Comparison of ENCODE assay signal across 21 cellular contexts in the genomic region with DNA sequence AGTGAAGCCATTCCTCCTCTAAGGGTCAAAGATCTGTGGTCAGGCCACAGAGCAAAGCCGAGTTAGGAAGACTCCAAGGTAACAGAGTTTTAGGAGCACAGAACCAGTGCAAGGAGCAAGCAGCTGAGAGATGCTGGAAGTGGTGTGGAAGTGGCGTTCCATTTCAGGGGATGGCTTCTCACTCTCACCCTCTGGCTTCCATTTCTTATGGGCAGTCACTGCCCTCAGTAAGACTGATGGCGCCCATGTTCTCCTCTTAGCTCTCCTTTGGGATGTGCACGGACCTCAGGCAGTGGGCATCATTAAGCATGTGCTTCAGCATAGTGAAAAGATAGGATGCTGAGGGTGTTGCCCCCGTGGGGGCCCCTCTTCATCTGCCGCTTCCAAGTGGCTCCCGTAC.
"Had no signal": no experiment of that assay in that cellular context is flagged by ENCODE, and none has a peak within 500 bp of the region (broad histone marks: within the 10 kb centered on the region; RNA-seq: fewer than 3 reads in every experiment).

No MANE protein-coding gene starts in this region.

- H3K27ac Mint-ChIP-seq: dendritic cell treated with granulocyte-macrophage colony-stimulating factor and Interleukin-4, amounts not matched to agents 40 ng/mL and 50 ng/mL, for 4 days; natural killer cell treated with Interleukin-12 subunit alpha and Interleukin-12 subunit beta and Interleukin-15 and Interleukin-18, amount 100 ng/mL, for 72 hours; stimulated activated memory B cell treated with anti-CD40 and anti-IgM and Interleukin-4, amounts not matched to agents 10 μg/mL and 1 μg/mL and 100 μg/mL, for 72 hours; stimulated activated naive CD8-positive, alpha-beta T cell treated with anti-CD3 and anti-CD28 coated beads, Interleukin-15, Interleukin-2, amounts not matched to agents 100 ng/mL and 50 ng/mL, for 24 hours had no signal

- FAIRE-seq: frontal cortex, islet of Langerhans had no signal

- H3K27me3 ChIP-seq: tibial artery, upper lobe of left lung, vagina had no signal

- DNase-seq: heart left ventricle; hippocampal formation; kidney glomerular epithelial cell; mammary epithelial cell; midbrain; occipital lobe; psoas muscle; spleen; stimulated activated CD4-positive, alpha-beta T cell treated with anti-CD3 and anti-CD28 coated beads, Interleukin-15, amount 100 ng/mL, for 24 hours; stimulated activated CD4-positive, alpha-beta T cell treated with anti-CD3 and anti-CD28 coated beads, Interleukin-1b, Interleukin-23, amount 100 ng/mL, for 48 hours; stimulated activated CD4-positive, alpha-beta T cell treated with anti-CD3 and anti-CD28 coated beads, Interleukin-4, amount 100 ng/mL, for 24 hours; upper lobe of left lung had no signal

- H3K36me3 ChIP-seq: heart left ventricle, spleen, tibial artery, upper lobe of left lung, vagina had no signal

- H3K9me3 Mint-ChIP-seq: dendritic cell treated with granulocyte-macrophage colony-stimulating factor and Interleukin-4, amounts not matched to agents 40 ng/mL and 50 ng/mL, for 4 days; natural killer cell treated with Interleukin-12 subunit alpha and Interleukin-12 subunit beta and Interleukin-15 and Interleukin-18, amount 100 ng/mL, for 72 hours; stimulated activated naive CD8-positive, alpha-beta T cell treated with anti-CD3 and anti-CD28 coated beads, Interleukin-15, Interleukin-2, amounts not matched to agents 100 ng/mL and 50 ng/mL, for 24 hours had no signal

- H3K9me3 ChIP-seq: psoas muscle, upper lobe of left lung, vagina had no signal

- H3K27ac ChIP-seq: heart left ventricle, psoas muscle, tibial artery, upper lobe of left lung, vagina had no signal

- H3K4me3 ChIP-seq: heart left ventricle, psoas muscle, spleen, tibial artery, upper lobe of left lung, vagina had no signal

- H3K4me1 Mint-ChIP-seq: stimulated activated memory B cell treated with anti-CD40 and anti-IgM and Interleukin-4, amounts not matched to agents 10 μg/mL and 1 μg/mL and 100 μg/mL, for 72 hours had no signal

- H3K4me1 ChIP-seq: psoas muscle, tibial artery had no signal

- ATAC-seq: heart left ventricle; natural killer cell treated with Interleukin-12 subunit alpha and Interleukin-12 subunit beta and Interleukin-15 and Interleukin-18, amount 100 ng/mL, for 72 hours; psoas muscle; sciatic nerve had no signal

- H3K36me3 Mint-ChIP-seq: natural killer cell treated with Interleukin-12 subunit alpha and Interleukin-12 subunit beta and Interleukin-15 and Interleukin-18, amount 100 ng/mL, for 72 hours; stimulated activated memory B cell treated with anti-CD40 and anti-IgM and Interleukin-4, amounts not matched to agents 10 μg/mL and 1 μg/mL and 100 μg/mL, for 72 hours had no signal

- H3K4me3 Mint-ChIP-seq: dendritic cell treated with granulocyte-macrophage colony-stimulating factor and Interleukin-4, amounts not matched to agents 40 ng/mL and 50 ng/mL, for 4 days; natural killer cell treated with Interleukin-12 subunit alpha and Interleukin-12 subunit beta and Interleukin-15 and Interleukin-18, amount 100 ng/mL, for 72 hours; stimulated activated memory B cell treated with anti-CD40 and anti-IgM and Interleukin-4, amounts not matched to agents 10 μg/mL and 1 μg/mL and 100 μg/mL, for 72 hours; stimulated activated naive CD8-positive, alpha-beta T cell treated with anti-CD3 and anti-CD28 coated beads, Interleukin-15, Interleukin-2, amounts not matched to agents 100 ng/mL and 50 ng/mL, for 24 hours had no signal
